ENCODE assay signal across 27 cellular contexts in genomic region chr2:120945091-120945490, GRCh38.
"Had no signal": no experiment of that assay in that cellular context is flagged by ENCODE, and none has a peak within 500 bp of the region (broad histone marks: within the 10 kb centered on the region; RNA-seq: fewer than 3 reads in every experiment).

No MANE protein-coding gene starts in this region.

- H3K27me3 ChIP-seq: ascending aorta, breast epithelium, cardiac muscle cell, dorsolateral prefrontal cortex had no signal

- H3K36me3 ChIP-seq: ascending aorta, breast epithelium, cardiac muscle cell had no signal

- H3K27ac ChIP-seq: ascending aorta, breast epithelium, cardiac muscle cell, coronary artery, dorsolateral prefrontal cortex had no signal

- H3K4me3 ChIP-seq: ascending aorta, breast epithelium, cardiac muscle cell, coronary artery, dorsolateral prefrontal cortex had no signal

- ATAC-seq: activated CD4-positive, alpha-beta T cell treated with anti-CD3 and anti-CD28 coated beads for 36 hours; activated CD8-positive, alpha-beta T cell treated with anti-CD3 and anti-CD28 coated beads, Interleukin-2, amount 10 ng/mL, durations not matched to agents 7 days and 5 days; activated naive CD4-positive, alpha-beta T cell treated with anti-CD3 and anti-CD28 coated beads, Interleukin-2, amount 50 U/mL, for 72 hours; activated T-cell treated with anti-CD3 and anti-CD28 coated beads, Interleukin-2, amount 50 U/mL, for 72 hours; esophagus mucosa had no signal

- H3K4me1 ChIP-seq: breast epithelium had no signal

- DNase-seq: activated CD4-positive, alpha-beta memory T cell treated with anti-CD3 and anti-CD28 coated beads for 36 hours; activated CD4-positive, alpha-beta T cell treated with anti-CD3 and anti-CD28 coated beads for 36 hours; activated CD4-positive, alpha-beta T cell treated with anti-CD3 and anti-CD28 coated beads, Interleukin-2, amount 10 ng/mL, durations not matched to agents 24 days and 14 days; activated CD4-positive, CD25-positive, alpha-beta regulatory T cell; activated CD4-positive, CD25-positive, alpha-beta regulatory T cell treated with anti-CD3 and anti-CD28 coated beads, Interleukin-2, amount 50 U/mL, for 72 hours; activated CD8-positive, alpha-beta memory T cell treated with anti-CD3 and anti-CD28 coated beads, Interleukin-2, amount 50 U/mL, for 48 hours; activated CD8-positive, alpha-beta T cell treated with anti-CD3 and anti-CD28 coated beads, Interleukin-2, amount 10 ng/mL, durations not matched to agents 7 days and 5 days; activated gamma-delta T cell; activated naive CD4-positive, alpha-beta T cell; activated naive CD4-positive, alpha-beta T cell treated with anti-CD3 and anti-CD28 coated beads, Interleukin-2, amount 10 ng/mL, durations not matched to agents 7 days and 5 days; activated naive CD8-positive, alpha-beta T cell treated with anti-CD3 and anti-CD28 coated beads, Interleukin-2, amount 10 ng/mL, durations not matched to agents 7 days and 5 days; activated T-cell treated with anti-CD3 and anti-CD28 coated beads for 4 hours; activated T-cell treated with anti-CD3 and anti-CD28 coated beads, Interleukin-2, amount 50 U/mL, for 24 hours; activated T-cell treated with anti-CD3 and anti-CD28 coated beads, Interleukin-2, amount 50 U/mL, for 72 hours; dorsolateral prefrontal cortex; effector memory CD4-positive, alpha-beta T cell; endodermal cell; foreskin fibroblast; head of caudate nucleus; T-helper 2 cell had no signal

- FAIRE-seq: frontal cortex had no signal

- H3K9me3 ChIP-seq: ascending aorta, breast epithelium had no signal
